In genomic region chr19:3383121-3383722, GRCh38 we compare ENCODE assay signal across 15 cellular contexts. TPM values are rescaled to one million over a fixed set of nuclear protein-coding genes. Genes with fewer than 3 reads are reported as not detected.
DNase-seq lines count a peak whose midpoint lies in the region; ATAC-seq and TF ChIP-seq lines count a peak whose summit lies in the region.
"Had no signal": no experiment of that assay in that cellular context is flagged by ENCODE, and none has a peak within 500 bp of the region (broad histone marks: within the 10 kb centered on the region; RNA-seq: fewer than 3 reads in every experiment).

No MANE protein-coding gene starts in this region.

- intact Hi-C loops in Right ventricle myocardium superior (cut with DNase I), result no loop called here
- intact Hi-C loops in sigmoid colon (cut with DNase I), result no loop called here

- H3K9me3 ChIP-seq in AG04450 (ENCODE audit: control insufficient read depth, insufficient read depth, low read length) (no peaks in the 10 kb centered on the region; the same call in 1 of the 2 replicates), T-helper 17 cell (ENCODE audit: control insufficient read depth, low read length, poor library complexity, severe bottlenecking) (no peaks in the 10 kb centered on the region), sigmoid colon (no peaks in the 10 kb centered on the region)

- H3K4me1 Mint-ChIP-seq in T-helper 17 cell, result peaks cover 25% of the 10 kb centered on the region

- H3K27ac ChIP-seq in AG04450 (ENCODE audit: low read depth, low read length) (peak overlapping the region; percentile 21), sigmoid colon (peak overlapping the region; percentile 98 to 100 (median 100))

- H3K4me3 ChIP-seq in AG04450 (ENCODE audit: low read depth, low read length) (no peak overlapping the region), sigmoid colon (peak overlapping the region in 1 of 4 donors; percentile 26)

- H3K27me3 ChIP-seq in AG04450 (ENCODE audit: control insufficient read depth, insufficient read depth, low read length) (no peaks in the 10 kb centered on the region), sigmoid colon (no peaks in the 10 kb centered on the region)

- CTCF ChIA-PET in AG04450 (lab: Charles Lee), result interaction anchor here (2.6 kb wide), 1 partner anchor 46 kb away, joined by 19 read pairs; no protein-coding TSS in a partner anchor

- peaks cover 0 to 100% (median 99%) of the 10 kb centered on the region in 4 donors for H3K4me1 ChIP-seq in sigmoid colon

- 80 to 87% methylated on average over 13 of the region's 13 CpGs for WGBS in sigmoid colon, 2 donors

- H3K27me3 Mint-ChIP-seq in T-helper 17 cell, result no peaks in the 10 kb centered on the region
- H3K27me3 Mint-ChIP-seq: activated CD8-positive, alpha-beta memory T cell treated with anti-CD3 and anti-CD28 coated beads, Interleukin-2, amount 10 ng/mL, durations not matched to agents 7 days and 5 days; activated naive CD8-positive, alpha-beta T cell treated with anti-CD3 and anti-CD28 coated beads, Interleukin-2, amount 50 U/mL, for 24 hours had no signal

- DNase-seq in AG04450 (ENCODE audit: low read depth, low spot score) (no peak), T-helper 17 cell (no peak), Right ventricle myocardium superior (peak; percentile 76), sigmoid colon (peak; percentile 92), AG08396 (ENCODE audit: low spot score) (no peak), nucleus accumbens (lab: John Stamatoyannopoulos, UW) (no peak)
- DNase-seq: activated CD8-positive, alpha-beta memory T cell treated with anti-CD3 and anti-CD28 coated beads, Interleukin-2, amount 10 ng/mL, durations not matched to agents 7 days and 5 days; activated naive CD8-positive, alpha-beta T cell treated with anti-CD3 and anti-CD28 coated beads, Interleukin-2, amount 50 U/mL, for 24 hours; mesendoderm; NCI-H1417; NCI-H748 treated with DMSO at 0.1 percent for 48 hours; posterior cingulate gyrus; SHP77 had no signal

- H3K36me3 Mint-ChIP-seq in T-helper 17 cell (ENCODE audit: low read depth), result peaks cover 7% of the 10 kb centered on the region
- H3K36me3 Mint-ChIP-seq: activated CD8-positive, alpha-beta memory T cell treated with anti-CD3 and anti-CD28 coated beads, Interleukin-2, amount 10 ng/mL, durations not matched to agents 7 days and 5 days had no signal

- POLR2A ChIA-PET in AG04450 (lab: Yijun Ruan, JAX), result interaction anchor here (0.6 to 1.2 kb wide), 2 partner anchors 8 to 16 kb away, joined by 4 to 5 read pairs; no protein-coding TSS in a partner anchor

- TF ChIP-seq EP300 in sigmoid colon (IDR thresholded peaks at IDR 0.05), result peak in 1 of 4 donors; percentile 64

- ATAC-seq in T-helper 17 cell, result no peak
- peak; percentile 21 for ATAC-seq in Right ventricle myocardium superior (ENCODE audit: poor library complexity)
- no peak for ATAC-seq in GM19023 (IDR thresholded peaks at IDR 0.05; ENCODE audit: unreplicated experiment)
- no peak for ATAC-seq in HG03135 (IDR thresholded peaks at IDR 0.05; ENCODE audit: unreplicated experiment)
- ATAC-seq: activated CD8-positive, alpha-beta memory T cell treated with anti-CD3 and anti-CD28 coated beads, Interleukin-2, amount 10 ng/mL, durations not matched to agents 7 days and 5 days; activated naive CD8-positive, alpha-beta T cell treated with anti-CD3 and anti-CD28 coated beads, Interleukin-2, amount 50 U/mL, for 24 hours had no signal

- TF ChIP-seq POLR2A in sigmoid colon (IDR thresholded peaks at IDR 0.05), result no peak

- TF ChIP-seq CTCF in AG04450 (IDR thresholded peaks at IDR 0.05; ENCODE audit: low read depth, low read length) (no peak), sigmoid colon (IDR thresholded peaks at IDR 0.05) (no peak)

- peaks cover 11 to 22% (median 15%) of the 10 kb centered on the region in 4 donors for H3K36me3 ChIP-seq in sigmoid colon

- H3K27ac Mint-ChIP-seq in T-helper 17 cell, result peak overlapping the region; percentile 90
- H3K27ac Mint-ChIP-seq: activated CD8-positive, alpha-beta memory T cell treated with anti-CD3 and anti-CD28 coated beads, Interleukin-2, amount 10 ng/mL, durations not matched to agents 7 days and 5 days; activated naive CD8-positive, alpha-beta T cell treated with anti-CD3 and anti-CD28 coated beads, Interleukin-2, amount 50 U/mL, for 24 hours had no signal

- H3K4me3 Mint-ChIP-seq in T-helper 17 cell, result no peak overlapping the region
- H3K4me3 Mint-ChIP-seq: activated CD8-positive, alpha-beta memory T cell treated with anti-CD3 and anti-CD28 coated beads, Interleukin-2, amount 10 ng/mL, durations not matched to agents 7 days and 5 days; activated naive CD8-positive, alpha-beta T cell treated with anti-CD3 and anti-CD28 coated beads, Interleukin-2, amount 50 U/mL, for 24 hours had no signal

RNA-seq across cellular contexts. Expression of gene NFIC, which starts 16.8 kb away (rescaled TPM):
- polyA plus RNA-seq in AG04450 (2011; rRNA removed), result 3.9 and 7.7 TPM in 2 replicates
- 15.0 and 21.4 TPM in 2 replicates for polyA minus RNA-seq in AG04450 (2011; rRNA and poly(A)+ RNA removed)
- total RNA-seq in T-helper 17 cell, result 10 to 100 TPM; 29.0 to 29.3 TPM
- 153 TPM for total RNA-seq in Right ventricle myocardium superior
- total RNA-seq in sigmoid colon, result 100 to 1,000 TPM in 1 of 4 donors, 10 to 100 TPM in 3; 63.2 to 114 (median 74.2) TPM
- 10 to 100 TPM in 2 of 3 donors, 1 to 10 TPM in 1; 9.0 to 45.7 (median 10.2) TPM for polyA plus RNA-seq in sigmoid colon

Comparison
In these comparisons a context has a peak if more than half of its experiments do, and no peak if none do; other contexts are left out.
1. DNase-seq: peak in Right ventricle myocardium superior (single experiment) and sigmoid colon (single experiment); none in AG04450 (single experiment), T-helper 17 cell (0 of 3), AG08396 (single experiment) and nucleus accumbens (0 of 56).